Comparison of ENCODE assay signal across 8 cellular contexts in the genomic region with DNA sequence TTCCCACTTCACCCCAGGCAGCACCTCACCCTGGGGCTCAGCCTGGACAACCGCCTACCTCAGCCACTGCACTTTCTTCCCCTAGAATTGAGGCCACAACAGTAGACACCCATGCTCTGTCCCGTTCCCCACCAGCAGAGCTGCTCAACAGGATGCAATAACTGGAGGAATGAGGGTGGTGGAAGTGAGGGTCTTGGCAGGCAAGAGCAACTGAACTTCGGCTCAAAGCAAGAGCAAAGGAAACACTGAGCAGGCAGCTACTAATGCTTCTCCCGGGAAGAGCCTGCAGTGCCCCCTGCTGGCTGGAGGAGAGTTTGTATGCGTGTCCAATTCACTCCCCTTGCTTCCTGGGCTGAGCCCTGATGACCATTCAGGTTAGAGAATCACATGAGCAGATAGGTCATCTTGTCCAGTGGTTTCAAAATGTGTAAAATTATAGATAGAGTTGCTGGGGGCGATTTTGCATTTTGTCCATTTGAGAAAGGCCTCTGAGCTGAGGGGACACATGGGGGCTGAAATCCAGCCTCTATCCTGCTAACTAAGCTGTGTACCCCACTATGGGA.
A peak's percentile ranks its signal among the peaks of the same experiment; 100 is the strongest.
DNase-seq lines count a peak whose midpoint lies in the region; ATAC-seq lines count a peak whose summit lies in the region.

No MANE protein-coding gene starts in this region.

- ATAC-seq in GM21360 (IDR thresholded peaks at IDR 0.05; ENCODE audit: unreplicated experiment): no peak

- DNase-seq in SIG-M5 treated with dmso at 0.1 percent for 504 hours (lab: John Stamatoyannopoulos, UW; ENCODE audit: unreplicated experiment) (peak; percentile 68), SIG-M5 (lab: John Stamatoyannopoulos, UW) (no peak), NCI-H128 (lab: John Stamatoyannopoulos, UW; ENCODE audit: unreplicated experiment) (peak; percentile 34), T-helper 22 cell (ENCODE audit: low read depth) (peak; percentile 14), astrocyte of the hippocampus (ENCODE audit: low read depth, low spot score) (peak; percentile 72), iris pigment epithelial cell (ENCODE audit: low read depth) (peak; percentile 75)
- DNase-seq in stimulated activated CD4-positive, alpha-beta T cell treated with anti-CD3 and anti-CD28 coated beads, Interleukin-2, amount 100 ng/mL, for 24 hours: peak; percentile 71 to 78
